18 cellular contexts compared by ENCODE assay signal in genomic region chr10:133343557-133343956, GRCh38. TPM values are rescaled to one million over a fixed set of nuclear protein-coding genes. Genes with fewer than 3 reads are reported as not detected.
DNase-seq lines count a peak whose midpoint lies in the region; ATAC-seq and TF ChIP-seq lines count a peak whose summit lies in the region.
"Had no signal": no experiment of that assay in that cellular context is flagged by ENCODE, and none has a peak within 500 bp of the region (broad histone marks: within the 10 kb centered on the region; RNA-seq: fewer than 3 reads in every experiment).

No MANE protein-coding gene starts in this region.

- H4K20me1 ChIP-seq in mammary epithelial cell (ENCODE audit: insufficient read depth, low read length) = no peaks in the 10 kb centered on the region
- H4K20me1 ChIP-seq in IMR-90 (ENCODE audit: insufficient read depth, low read length) = no peaks in the 10 kb centered on the region

- H3K18ac ChIP-seq in IMR-90 (ENCODE audit: low read depth, low read length) (no peak overlapping the region), trophoblast cell (ENCODE audit: low read length) (no peak overlapping the region)

- TF ChIP-seq CTCF in mammary epithelial cell (conservative IDR thresholded peaks at IDR 0.05 in 1 of 2, IDR thresholded peaks at IDR 0.05 in 1 of 2; ENCODE audit: extremely low read depth in 1 of 2, insufficient read depth in 1 of 2, low read depth in 1 of 2, low read length in 2 of 2) = no peak
- no peak for TF ChIP-seq CTCF in breast epithelium (IDR thresholded peaks at IDR 0.05)
- TF ChIP-seq CTCF in IMR-90 (conservative IDR thresholded peaks at IDR 0.05; ENCODE audit: low read depth, low read length) = no peak
- no peak for TF ChIP-seq CTCF in prostate gland (IDR thresholded peaks at IDR 0.05)

- no peak overlapping the region for H2AK9ac ChIP-seq in IMR-90 (replicated peaks; ENCODE audit: low read depth, low read length, poor library complexity)

- no TSS peak for BruUV-seq in mammary epithelial cell (replicated peaks; lab: Mats Ljungman, UMichigan)
- no TSS peak for BruUV-seq in IMR-90 (replicated peaks; lab: Mats Ljungman, UMichigan)

- no peak overlapping the region for H4K12ac ChIP-seq in trophoblast cell (ENCODE audit: low read depth, low read length)

- no peak overlapping the region for H4K5ac ChIP-seq in IMR-90 (ENCODE audit: low read depth, low read length)

- H3K79me1 ChIP-seq in IMR-90 (ENCODE audit: low read depth in 1 of 2, low read length in 2 of 2) = no peaks in the 10 kb centered on the region
- no peaks in the 10 kb centered on the region for H3K79me1 ChIP-seq in trophoblast cell (ENCODE audit: low read length)

- H2BK15ac ChIP-seq in IMR-90 (ENCODE audit: low read depth, low read length) = no peak overlapping the region

- no peak overlapping the region for H2BK120ac ChIP-seq in IMR-90 (ENCODE audit: low read depth, low read length)
- H2BK120ac ChIP-seq in trophoblast cell (ENCODE audit: insufficient read depth, low read length, poor library complexity) = no peak overlapping the region

- no peak overlapping the region for H2BK20ac ChIP-seq in IMR-90 (ENCODE audit: low read depth, low read length)

- no peak overlapping the region for H3K14ac ChIP-seq in IMR-90 (replicated peaks; ENCODE audit: low read depth, low read length)
- no peak overlapping the region for H3K14ac ChIP-seq in trophoblast cell (ENCODE audit: low read length)

- no peak overlapping the region for H3K27ac ChIP-seq in mammary epithelial cell (ENCODE audit: insufficient read depth, low read depth, low read length)
- H3K27ac ChIP-seq in breast epithelium = no peak overlapping the region
- no peak overlapping the region for H3K27ac ChIP-seq in IMR-90 (ENCODE audit: insufficient read depth, low read length)
- H3K27ac ChIP-seq in trophoblast cell (ENCODE audit: low read depth, low read length) = no peak overlapping the region
- no peak overlapping the region for H3K27ac ChIP-seq in prostate gland
- H3K27ac ChIP-seq: PC-9, RWPE1 had no signal

- in situ Hi-C loops in mammary epithelial cell (cut with MboI; ENCODE audit: low sequenced_read_pairs in 2 of 2) = no loop called here
- in situ Hi-C loops in IMR-90 (cut with MboI; ENCODE audit: low sequenced_read_pairs) = no loop called here

- no peak overlapping the region for H3K4me3 ChIP-seq in mammary epithelial cell (replicated peaks in 1 of 3; ENCODE audit: insufficient read depth in 1 of 3, low read depth in 2 of 3, low read length in 3 of 3)
- no peak overlapping the region for H3K4me3 ChIP-seq in breast epithelium
- no peak overlapping the region for H3K4me3 ChIP-seq in IMR-90 (ENCODE audit: insufficient read depth, low read depth, low read length)
- H3K4me3 ChIP-seq in trophoblast cell (ENCODE audit: low read depth, low read length) = no peak overlapping the region
- H3K4me3 ChIP-seq in prostate gland = no peak overlapping the region
- H3K4me3 ChIP-seq: PC-9 had no signal

- CTCF ChIA-PET in mammary epithelial cell (lab: Charles Lee; ENCODE audit: low non-redundant PET) = no interaction called here
- CTCF ChIA-PET in IMR-90 (lab: Yijun Ruan, JAX) = no interaction called here

- intact Hi-C loops in mammary epithelial cell (cut with micrococcal nuclease) (no loop called here), breast epithelium (cut with DNase I; ENCODE audit: low total_unique reads) (no loop called here), IMR-90 (cut with micrococcal nuclease) (no loop called here), prostate gland (cut with DNase I) (no loop called here)

- WGBS in mammary epithelial cell (ENCODE audit: low coverage, missing lambda C conversion rate) = 39% methylated on average over 9 of the region's 9 CpGs
- WGBS in IMR-90 (ENCODE audit: extremely low coverage in 2 of 2, insufficient read length in 1 of 2), 2 experiments = 20% methylated on average over 1 of the region's 9 CpGs; no CpG with 5 or more reads in 1 of the 2 experiments
- no CpG with 5 or more reads among the region's 9 CpGs for WGBS in trophoblast cell (ENCODE audit: extremely low coverage, insufficient coverage, insufficient read length)
- 47% methylated on average over 9 of the region's 9 CpGs for WGBS in prostate gland

- TF ChIP-seq POLR2A in breast epithelium (IDR thresholded peaks at IDR 0.05) (no peak), IMR-90 (IDR thresholded peaks at IDR 0.05; ENCODE audit: low read depth, low read length) (no peak), prostate gland (IDR thresholded peaks at IDR 0.05) (no peak)

- H2BK5ac ChIP-seq in IMR-90 (ENCODE audit: low read depth, low read length, poor library complexity, severe bottlenecking) (no peak overlapping the region), trophoblast cell (ENCODE audit: low read depth, low read length, poor library complexity) (no peak overlapping the region)

- dilution Hi-C loops in mammary epithelial cell (cut with HindIII; ENCODE audit: low sequenced_read_pairs) = no loop called here
- dilution Hi-C loops in IMR-90 (cut with HindIII; ENCODE audit: low sequenced_read_pairs, unreplicated experiment) = no loop called here

- ATAC-seq in IMR-90 (ENCODE audit: low read depth) = no peak

- H3K9ac ChIP-seq in mammary epithelial cell (ENCODE audit: insufficient read depth, low read length) (no peak overlapping the region), IMR-90 (ENCODE audit: low read depth, low read length) (no peak overlapping the region), trophoblast cell (ENCODE audit: low read length) (no peak overlapping the region)

- H3K4me1 ChIP-seq in mammary epithelial cell (ENCODE audit: insufficient read depth, low read length) = peaks cover 12% of the 10 kb centered on the region
- no peaks in the 10 kb centered on the region for H3K4me1 ChIP-seq in breast epithelium
- no peaks in the 10 kb centered on the region for H3K4me1 ChIP-seq in IMR-90 (ENCODE audit: control insufficient read depth, insufficient read depth, low read length)
- H3K4me1 ChIP-seq in trophoblast cell (ENCODE audit: control insufficient read depth in 1 of 2, insufficient read depth in 2 of 2, low read length in 2 of 2) = peaks cover 5 to 7% of the 10 kb centered on the region in 2 experiments
- no peaks in the 10 kb centered on the region for H3K4me1 ChIP-seq in prostate gland (replicated peaks)
- H3K4me1 ChIP-seq: BE2C had no signal

- no peak for TF ChIP-seq RAD21 in IMR-90 (IDR thresholded peaks at IDR 0.05; ENCODE audit: low read length)

- H2BK12ac ChIP-seq in trophoblast cell (ENCODE audit: low read length) = no peak overlapping the region

- H3K36me3 ChIP-seq in mammary epithelial cell (ENCODE audit: insufficient read depth, low read length) (no peaks in the 10 kb centered on the region), breast epithelium (no peaks in the 10 kb centered on the region), IMR-90 (ENCODE audit: control insufficient read depth, insufficient read depth, low read length) (no peaks in the 10 kb centered on the region), trophoblast cell (ENCODE audit: control insufficient read depth in 1 of 2, insufficient read depth in 2 of 2, low read length in 2 of 2) (no peaks in the 10 kb centered on the region), prostate gland (no peaks in the 10 kb centered on the region)
- H3K36me3 ChIP-seq: BE2C had no signal

- H3K56ac ChIP-seq in IMR-90 (ENCODE audit: extremely low read depth, insufficient read depth, low read length) = no peak overlapping the region

- H2AFZ ChIP-seq in mammary epithelial cell (ENCODE audit: low read depth, low read length) (peak overlapping the region; percentile 75), IMR-90 (replicated peaks; ENCODE audit: low read length, poor library complexity) (peak overlapping the region; percentile 14), trophoblast cell (ENCODE audit: insufficient read depth, low read length, poor library complexity) (no peak overlapping the region)
- H2AFZ ChIP-seq: PC-9 had no signal

- H3K79me2 ChIP-seq in mammary epithelial cell (ENCODE audit: insufficient read depth, low read length) = no peaks in the 10 kb centered on the region
- H3K79me2 ChIP-seq in trophoblast cell (ENCODE audit: control insufficient read depth, insufficient read depth, low read length, poor library complexity) = no peaks in the 10 kb centered on the region

- POLR2A ChIA-PET in IMR-90 (lab: Charles Lee; ENCODE audit: unreplicated experiment) = no interaction called here

- no peak overlapping the region for H3K4ac ChIP-seq in IMR-90 (ENCODE audit: low read depth, low read length)
- no peak overlapping the region for H3K4ac ChIP-seq in trophoblast cell (ENCODE audit: low read depth, low read length)

- no peaks in the 10 kb centered on the region for H3K9me1 ChIP-seq in IMR-90 (ENCODE audit: insufficient read depth, low read length)

- no peak overlapping the region for H3K23ac ChIP-seq in IMR-90 (ENCODE audit: low read depth, low read length)
- no peak overlapping the region for H3K23ac ChIP-seq in trophoblast cell (ENCODE audit: low read length)

- H3K27me3 ChIP-seq in mammary epithelial cell (ENCODE audit: insufficient read depth, low read length) (no peaks in the 10 kb centered on the region), breast epithelium (peaks cover 6 to 89% of the 10 kb centered on the region in 2 donors), IMR-90 (ENCODE audit: control insufficient read depth, insufficient read depth, low read length) (peaks cover 20% of the 10 kb centered on the region), trophoblast cell (ENCODE audit: insufficient read depth, low read length) (no peaks in the 10 kb centered on the region), prostate gland (replicated peaks; ENCODE audit: insufficient read depth) (peaks cover 8% of the 10 kb centered on the region)

- DNase-seq in mammary epithelial cell (no peak), breast epithelium (ENCODE audit: low spot score in 2 of 2) (no peak), IMR-90 (no peak), trophoblast cell (no peak), prostate gland (ENCODE audit: low spot score) (no peak)
- DNase-seq in activated naive CD4-positive, alpha-beta T cell (lab: John Stamatoyannopoulos, UW) = no peak
- DNase-seq: BE2C; Caco-2; CD4-positive, alpha-beta T cell; GF-D8; GOT3; NCI-H1417; NCI-H187 treated with DMSO at 0.1 percent for 48 hours; NCI-H345; NCI-H524 treated with DMSO at 0.1 percent for 48 hours; PC-9 had no signal

- peak overlapping the region; percentile 20 for H3K4me2 ChIP-seq in mammary epithelial cell (ENCODE audit: insufficient read depth, low read depth, low read length)
- no peak overlapping the region for H3K4me2 ChIP-seq in IMR-90 (ENCODE audit: low read depth, low read length)
- no peak overlapping the region for H3K4me2 ChIP-seq in trophoblast cell (ENCODE audit: low read length)
- H3K4me2 ChIP-seq: PC-9 had no signal

- H4K91ac ChIP-seq in IMR-90 (ENCODE audit: insufficient read depth, low read depth, low read length) = no peak overlapping the region
- H4K91ac ChIP-seq in trophoblast cell (ENCODE audit: low read depth, low read length) = no peak overlapping the region

- H3K9me3 ChIP-seq in mammary epithelial cell (replicated peaks; ENCODE audit: insufficient read depth, low read length) (peaks cover 2% of the 10 kb centered on the region), breast epithelium (no peaks in the 10 kb centered on the region), IMR-90 (ENCODE audit: control insufficient read depth, insufficient read depth, low read length) (no peaks in the 10 kb centered on the region), trophoblast cell (ENCODE audit: insufficient read depth, low read depth, low read length) (peaks cover 10% of the 10 kb centered on the region), prostate gland (no peaks in the 10 kb centered on the region)
- H3K9me3 ChIP-seq: BE2C had no signal

- H2AK5ac ChIP-seq in IMR-90 (ENCODE audit: low read depth, low read length) (no peak overlapping the region; the same call in 1 of the 2 replicates), trophoblast cell (ENCODE audit: low read length) (no peak overlapping the region)

- H4K8ac ChIP-seq in IMR-90 (ENCODE audit: low read depth in 2 of 2, low read length in 2 of 2) (no peak overlapping the region), trophoblast cell (ENCODE audit: low read depth, low read length) (peak overlapping the region; percentile 13)

RNA-seq across cellular contexts. Expression of gene PRAP1, which starts 3.6 kb away (rescaled TPM):
- total RNA-seq in mammary epithelial cell (not detected), breast epithelium (not detected), IMR-90 (2012; rRNA removed) (not detected in 2 replicates), prostate gland (1 to 10 TPM in 1 of 2 donors, not detected in 1; 6.6 TPM)
- polyA plus RNA-seq in mammary epithelial cell (not detected), IMR-90 (2012; rRNA removed) (not detected in 2 replicates)
- not detected for polyA minus RNA-seq in mammary epithelial cell
- polyA plus RNA-seq in IMR-90 (2012; cell fraction: cytosol; rRNA removed) = 0.05 and 0.15 TPM in 2 replicates
- not detected in 2 replicates for polyA plus RNA-seq in IMR-90 (2012; cell fraction: nucleus; rRNA removed; ENCODE audit: low replicate concordance)
- polyA plus RNA-seq in trophoblast cell (2013) = 0.21 TPM in 2 replicates
- total RNA-seq: CD4-positive, alpha-beta T cell; M059J; PC-9 had no signal

RNA-seq across cellular contexts. Expression of gene CALY, which starts 6.9 kb away (rescaled TPM):
- total RNA-seq in mammary epithelial cell (not detected), breast epithelium (under 1 TPM in 1 of 3 donors, not detected in 2; 0.66 TPM), IMR-90 (2012; rRNA removed) (not detected in 2 replicates), prostate gland (1 to 10 TPM in 1 of 2 donors, not detected in 1; 9.4 TPM)
- polyA plus RNA-seq in mammary epithelial cell (not detected), IMR-90 (2012; rRNA removed) (0.34 and 0.62 TPM in 2 replicates)
- polyA minus RNA-seq in mammary epithelial cell = not detected
- polyA plus RNA-seq in IMR-90 (2012; cell fraction: cytosol; rRNA removed) = 1.1 and 1.9 TPM in 2 replicates
- polyA plus RNA-seq in IMR-90 (2012; cell fraction: nucleus; rRNA removed; ENCODE audit: low replicate concordance) = 0.88 and 2.2 TPM in 2 replicates
- polyA plus RNA-seq in trophoblast cell (2013) = 0.11 and 0.19 TPM in 2 replicates
- total RNA-seq: Caco-2, M059J, PC-9 had no signal

RNA-seq across cellular contexts. Expression of gene FUOM, which starts 14.3 kb away (rescaled TPM):
- 10 to 100 TPM; 15.4 to 17.5 TPM for total RNA-seq in mammary epithelial cell
- 19.0 TPM for polyA plus RNA-seq in mammary epithelial cell
- 1.5 TPM for polyA minus RNA-seq in mammary epithelial cell
- total RNA-seq in breast epithelium = 10 to 100 TPM; 13.8 to 31.5 (median 31.2) TPM
- total RNA-seq in IMR-90 (2012; rRNA removed) = 26.3 and 28.1 TPM in 2 replicates
- polyA plus RNA-seq in IMR-90 (2012; rRNA removed) = 52.8 and 71.2 TPM in 2 replicates
- polyA plus RNA-seq in IMR-90 (2012; cell fraction: cytosol; rRNA removed) = 53.8 and 71.8 TPM in 2 replicates
- polyA plus RNA-seq in IMR-90 (2012; cell fraction: nucleus; rRNA removed; ENCODE audit: low replicate concordance) = 25.8 and 31.8 TPM in 2 replicates
- polyA plus RNA-seq in trophoblast cell (2013) = 18.2 and 20.6 TPM in 2 replicates
- total RNA-seq in prostate gland = 10 to 100 TPM in 1 of 2 donors, 1 to 10 TPM in 1; 8.7 to 11.4 TPM

RNA-seq across cellular contexts. Expression of gene ECHS1, which starts 29.6 kb away (rescaled TPM):
- total RNA-seq in mammary epithelial cell (10 to 100 TPM; 46.5 to 72.0 TPM), breast epithelium (100 to 1,000 TPM in 1 of 3 donors, 10 to 100 TPM in 2; 71.8 to 165 (median 84.2) TPM), IMR-90 (2012; rRNA removed) (60.8 and 71.1 TPM in 2 replicates), prostate gland (100 to 1,000 TPM; 112 to 126 TPM)
- polyA plus RNA-seq in mammary epithelial cell (64.8 TPM), IMR-90 (2012; rRNA removed) (83.3 and 84.2 TPM in 2 replicates)
- polyA minus RNA-seq in mammary epithelial cell = 54.3 TPM
- polyA plus RNA-seq in IMR-90 (2012; cell fraction: cytosol; rRNA removed) = 93.0 and 94.1 TPM in 2 replicates
- polyA plus RNA-seq in IMR-90 (2012; cell fraction: nucleus; rRNA removed; ENCODE audit: low replicate concordance) = 41.5 and 43.2 TPM in 2 replicates
- 64.0 and 65.2 TPM in 2 replicates for polyA plus RNA-seq in trophoblast cell (2013)

RNA-seq across cellular contexts. Expression of gene ZNF511, which starts 34.8 kb away (rescaled TPM):
- 10 to 100 TPM; 10.5 to 39.7 TPM for total RNA-seq in mammary epithelial cell
- polyA plus RNA-seq in mammary epithelial cell = 25.3 TPM
- polyA minus RNA-seq in mammary epithelial cell = 23.8 TPM
- 10 to 100 TPM; 27.4 to 33.2 (median 32.1) TPM for total RNA-seq in breast epithelium
- total RNA-seq in IMR-90 (2012; rRNA removed) = 13.6 and 14.2 TPM in 2 replicates
- 32.6 and 36.8 TPM in 2 replicates for polyA plus RNA-seq in IMR-90 (2012; rRNA removed)
- 20.3 and 34.8 TPM in 2 replicates for polyA plus RNA-seq in IMR-90 (2012; cell fraction: cytosol; rRNA removed)
- polyA plus RNA-seq in IMR-90 (2012; cell fraction: nucleus; rRNA removed; ENCODE audit: low replicate concordance) = 33.0 and 37.6 TPM in 2 replicates
- 16.2 and 17.1 TPM in 2 replicates for polyA plus RNA-seq in trophoblast cell (2013)
- 10 to 100 TPM; 52.8 to 57.6 TPM for total RNA-seq in prostate gland
